In the genomic region with DNA sequence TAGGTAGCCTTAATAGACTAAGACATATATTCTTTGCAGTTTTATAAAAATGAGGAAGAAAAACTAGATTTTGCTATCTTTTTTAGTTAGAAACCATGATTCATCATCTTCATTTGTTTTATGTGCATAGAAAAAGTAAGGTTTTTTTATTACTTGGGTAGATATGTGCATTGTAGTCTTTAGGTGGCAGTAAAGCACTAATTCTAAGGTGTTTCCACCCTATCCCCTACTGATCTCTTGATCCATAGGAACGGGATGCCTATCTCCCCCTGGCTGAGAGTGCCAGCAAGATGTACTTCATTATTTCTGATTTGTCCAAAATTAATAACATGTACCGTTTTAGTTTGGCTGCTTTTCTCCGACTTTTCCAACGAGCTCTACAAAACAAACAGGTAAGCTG, we compare ENCODE assay signal across 10 cellular contexts.
DNase-seq lines count a peak whose midpoint lies in the region; TF ChIP-seq lines count a peak whose summit lies in the region.
"Had no signal": no experiment of that assay in that cellular context is flagged by ENCODE, and none has a peak within 500 bp of the region (broad histone marks: within the 10 kb centered on the region; RNA-seq: fewer than 3 reads in every experiment).

No MANE protein-coding gene starts in this region.

- no peak overlapping the region for H3K9ac ChIP-seq in SK-N-SH

- TF ChIP-seq EP300 in SK-N-SH (IDR thresholded peaks at IDR 0.05; ENCODE audit: borderline replicate concordance in 1 of 2, low read depth in 1 of 2, low read length in 1 of 2), result no peak

- CTCF ChIA-PET in SK-N-SH (lab: Yijun Ruan, JAX), result interaction anchor here (0.6 to 5.5 kb wide), 32 partner anchors 9 to 833 kb away, joined by 3 to 30 read pairs (median 4); partner anchors contain the start of gene DYNC2H1

- H3K36me3 ChIP-seq in BE2C (peaks cover 7% of the 10 kb centered on the region; the same call in 1 of the 2 replicates), SK-N-SH (replicated peaks in 1 of 2; ENCODE audit: control insufficient read depth in 1 of 2, insufficient read depth in 2 of 2, low read length in 1 of 2) (peaks cover 32 to 43% of the 10 kb centered on the region in 2 experiments)
- H3K36me3 ChIP-seq: SJSA1 had no signal

- H3K27ac ChIP-seq in SK-N-SH (ENCODE audit: low read depth in 2 of 2, low read length in 1 of 2), result peak overlapping the region in 1 of 2 experiments; percentile 47; a peak in 2 of 4 replicates
- H3K27ac ChIP-seq: gastroesophageal sphincter, SJSA1 had no signal

- H3K4me3 ChIP-seq in BE2C (ENCODE audit: low read depth, low read length) (no peak overlapping the region), SK-N-SH (ENCODE audit: low read depth in 2 of 2, low read length in 1 of 2) (no peak overlapping the region; a peak in 1 of 4 replicates)
- H3K4me3 ChIP-seq: gastroesophageal sphincter, SJSA1 had no signal

- peaks cover 4% of the 10 kb centered on the region for H3F3A ChIP-seq in SK-N-SH (replicated peaks; ENCODE audit: insufficient read depth)

- H3K4me1 ChIP-seq in BE2C (0 out of 2 replicates have a peak, but pooled peaks cover 2% of the 10 kb centered on the region), SK-N-SH (ENCODE audit: control insufficient read depth in 1 of 2, insufficient read depth in 2 of 2, low read depth in 1 of 2, low read length in 1 of 2) (peaks cover 0 to 8% of the 10 kb centered on the region in 2 experiments; a peak in 2 of 4 replicates)
- H3K4me1 ChIP-seq: gastroesophageal sphincter, SJSA1 had no signal

- H3K9me2 ChIP-seq in SK-N-SH, result no peaks in the 10 kb centered on the region

- H2AFZ ChIP-seq in SK-N-SH (ENCODE audit: low read depth), result no peak overlapping the region

- H4K20me1 ChIP-seq in SK-N-SH (ENCODE audit: insufficient read depth), result no peaks in the 10 kb centered on the region

- TF ChIP-seq RAD21 in SK-N-SH (IDR thresholded peaks at IDR 0.05; ENCODE audit: low read length), result peak; percentile 85

- H3K9me3 ChIP-seq in BE2C, result no peaks in the 10 kb centered on the region
- H3K9me3 ChIP-seq in SK-N-SH, result no peaks in the 10 kb centered on the region
- H3K9me3 ChIP-seq: gastroesophageal sphincter, SJSA1 had no signal

- WGBS in SK-N-SH (ENCODE audit: low lambda C conversion rate), result 20% methylated on average over 4 of the region's 4 CpGs

- DNase-seq in BE2C (no peak), HT1080 (ENCODE audit: low read depth) (peak; percentile 51), SK-N-SH (peak; percentile 63), hepatic stellate cell (ENCODE audit: low spot score) (peak; percentile 14), 8988T (no peak), COLO668 (lab: John Stamatoyannopoulos, UW; ENCODE audit: unreplicated experiment) (no peak), DMS153 (lab: John Stamatoyannopoulos, UW) (no peak)
- no peak for DNase-seq in activated effector memory CD4-positive, alpha-beta T cell treated with anti-CD3 and anti-CD28 coated beads, Interleukin-2, amount 50 U/mL, for 16 hours

- H3K27me3 ChIP-seq in BE2C (no peaks in the 10 kb centered on the region), SK-N-SH (ENCODE audit: insufficient read depth) (no peaks in the 10 kb centered on the region)
- H3K27me3 ChIP-seq: gastroesophageal sphincter, SJSA1 had no signal

- POLR2A ChIA-PET in SK-N-SH (lab: Yijun Ruan, JAX), result interaction anchor here (2.4 kb wide), 1 partner anchor 280 kb away, joined by 7 read pairs; no protein-coding TSS in a partner anchor

- TF ChIP-seq CTCF in BE2C (IDR thresholded peaks at IDR 0.05; ENCODE audit: low read depth, low read length), result peak; percentile 61
- TF ChIP-seq CTCF in SK-N-SH (IDR thresholded peaks at IDR 0.05), result peak; percentile 63

- H3K79me2 ChIP-seq in SK-N-SH (ENCODE audit: insufficient read depth), result no peaks in the 10 kb centered on the region

- no peak overlapping the region for H3K4me2 ChIP-seq in SK-N-SH

TF ChIP-seq in SK-N-SH, 30 proteins besides CTCF, POLR2A, EP300 and RAD21:
- TF ChIP-seq RCOR1 (IDR thresholded peaks at IDR 0.05; ENCODE audit: low read length) (peak; percentile 19; the same call in 1 of the 2 replicates), PBX3 (IDR thresholded peaks at IDR 0.05) (no peak), SMC3 (IDR thresholded peaks at IDR 0.05; ENCODE audit: low read depth, low read length) (peak; percentile 69), NFIC (IDR thresholded peaks at IDR 0.05; ENCODE audit: borderline replicate concordance) (no peak), MXI1 (IDR thresholded peaks at IDR 0.05; ENCODE audit: low read depth, low read length) (no peak), POLR2AphosphoS5 (IDR thresholded peaks at IDR 0.05; ENCODE audit: low read depth, low read length) (no peak), GATA2 (CRISPR knock-in tag; IDR thresholded peaks at IDR 0.05) (peak; percentile 48)

Comparison
In these comparisons a context has a peak if more than half of its experiments do, and no peak if none do; other contexts are left out.
1. DNase-seq: peak in HT1080 (single experiment), SK-N-SH (single experiment) and hepatic stellate cell (single experiment); none in BE2C (single experiment), activated effector memory CD4-positive, alpha-beta T cell treated with anti-CD3 and anti-CD28 coated beads, Interleukin-2, amount 50 U/mL, for 16 hours (single experiment), 8988T (single experiment), COLO668 (single experiment) and DMS153 (single experiment).